ENCODE assay signal across 8 cellular contexts in the genomic region with DNA sequence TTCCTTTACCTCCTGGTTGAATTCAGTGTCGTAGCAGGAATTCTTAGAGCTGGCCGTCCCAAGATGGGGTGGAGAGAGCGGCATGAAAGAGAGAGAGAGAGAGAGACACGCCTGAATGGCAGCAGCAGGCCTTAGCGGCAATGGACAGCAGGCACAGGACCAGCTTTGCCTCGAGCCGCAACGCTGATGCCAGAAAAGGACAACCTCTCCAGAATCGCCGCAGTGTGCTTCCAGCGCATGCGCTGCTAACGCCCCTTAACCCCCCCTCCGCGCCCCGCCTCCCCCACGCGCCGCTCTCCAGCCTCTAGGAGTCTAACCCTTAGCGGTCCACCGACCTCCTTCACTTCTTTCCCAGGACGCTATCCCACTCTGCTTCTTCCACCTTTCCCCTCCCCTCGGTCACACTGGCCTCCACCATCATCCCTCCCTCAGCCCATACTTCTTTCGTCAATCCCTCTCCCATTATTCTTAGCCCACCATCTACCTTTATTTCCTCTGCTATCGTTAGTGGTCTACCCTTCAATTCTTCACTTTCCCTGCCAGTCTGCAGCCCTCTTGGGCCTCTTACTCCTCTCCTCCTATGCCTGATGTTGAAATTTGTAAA. TPM values are rescaled to one million over a fixed set of nuclear protein-coding genes. Genes with fewer than 3 reads are reported as not detected.
DNase-seq lines count a peak whose midpoint lies in the region; ATAC-seq and TF ChIP-seq lines count a peak whose summit lies in the region.

No MANE protein-coding gene starts in this region.

- CTCF ChIA-PET in activated CD4-positive, alpha-beta T cell treated with anti-CD3 and anti-CD28 coated beads for 36 hours (lab: Charles Lee), result no interaction called here

- no peak for TF ChIP-seq CTCF in choroid plexus epithelial cell (conservative IDR thresholded peaks at IDR 0.05; ENCODE audit: low read depth, low read length)

- H3K36me3 Mint-ChIP-seq in activated CD4-positive, alpha-beta T cell treated with anti-CD3 and anti-CD28 coated beads for 36 hours (ENCODE audit: low read depth), result peaks cover 2% of the 10 kb centered on the region

- H3K9me3 Mint-ChIP-seq in activated CD4-positive, alpha-beta T cell treated with anti-CD3 and anti-CD28 coated beads for 36 hours (ENCODE audit: low read depth), result no peaks in the 10 kb centered on the region

- H3K4me3 ChIP-seq in choroid plexus epithelial cell (ENCODE audit: low read depth, low read length), result peak overlapping the region; percentile 77

- peak overlapping the region; percentile 91 for H3K27ac ChIP-seq in layer of hippocampus (ENCODE audit: low read depth, low read length)

- POLR2A ChIA-PET in activated CD4-positive, alpha-beta T cell treated with anti-CD3 and anti-CD28 coated beads for 36 hours (lab: Charles Lee), result no interaction called here

- ATAC-seq in HG02885 (IDR thresholded peaks at IDR 0.05; ENCODE audit: poor library complexity, unreplicated experiment) (peak; percentile 40), HG03521 (IDR thresholded peaks at IDR 0.05; ENCODE audit: unreplicated experiment) (no peak)
- ATAC-seq in activated CD4-positive, alpha-beta T cell treated with anti-CD3 and anti-CD28 coated beads for 36 hours, result peak; percentile 33

- peak overlapping the region; percentile 89 for H3K4me3 Mint-ChIP-seq in activated CD4-positive, alpha-beta T cell treated with anti-CD3 and anti-CD28 coated beads for 36 hours

- H3K27me3 ChIP-seq in layer of hippocampus (ENCODE audit: control insufficient read depth, insufficient read depth, low read length), result no peaks in the 10 kb centered on the region

- intact Hi-C loops in activated CD4-positive, alpha-beta T cell treated with anti-CD3 and anti-CD28 coated beads for 36 hours (cut with DNase I, micrococcal nuclease), result loop anchor here in 1 of 2 experiments (2.0 to 5.0 kb wide), 3 partner anchors 51 to 319 kb away; partner anchors contain the start of gene RLIM

- H3K27me3 Mint-ChIP-seq in activated CD4-positive, alpha-beta T cell treated with anti-CD3 and anti-CD28 coated beads for 36 hours, result no peaks in the 10 kb centered on the region

- peak; percentile 89 for DNase-seq in DMS53 (lab: John Stamatoyannopoulos, UW)
- DNase-seq in NCI-H460 (ENCODE audit: extremely low read depth, low read depth), result peak; percentile 81
- peak; percentile 81 for DNase-seq in activated CD4-positive, alpha-beta T cell treated with anti-CD3 and anti-CD28 coated beads for 36 hours
- peak; percentile 78 for DNase-seq in choroid plexus epithelial cell (ENCODE audit: low read depth)
- peak; percentile 33 to 41 for DNase-seq in stimulated activated CD4-positive, alpha-beta T cell treated with anti-CD3 and anti-CD28 coated beads, Interleukin-15, amount 100 ng/mL, for 48 hours (ENCODE audit: low read depth in 2 of 2)

- H3K27ac Mint-ChIP-seq in activated CD4-positive, alpha-beta T cell treated with anti-CD3 and anti-CD28 coated beads for 36 hours, result peak overlapping the region; percentile 98

- peaks cover 17% of the 10 kb centered on the region for H3K4me1 Mint-ChIP-seq in activated CD4-positive, alpha-beta T cell treated with anti-CD3 and anti-CD28 coated beads for 36 hours

RNA-seq across cellular contexts. Expression of gene ZCCHC13, which starts 10.5 kb away (rescaled TPM):
- total RNA-seq in NCI-H460 (2014; rRNA removed; shearing (Covaris generic)), result not detected in 2 replicates
- polyA plus RNA-seq in NCI-H460 (2014; cell fraction: nucleus; rRNA removed), result not detected in 2 replicates
- not detected for total RNA-seq in activated CD4-positive, alpha-beta T cell treated with anti-CD3 and anti-CD28 coated beads for 36 hours

Comparison
In these comparisons a context has a peak if more than half of its experiments do, and no peak if none do; other contexts are left out.
1. DNase-seq: peak in every context shown above with its lines; median percentile 89 in DMS53; 81 in NCI-H460; 81 in activated CD4-positive, alpha-beta T cell treated with anti-CD3 and anti-CD28 coated beads for 36 hours; 78 in choroid plexus epithelial cell; 37 in stimulated activated CD4-positive, alpha-beta T cell treated with anti-CD3 and anti-CD28 coated beads, Interleukin-15, amount 100 ng/mL, for 48 hours.